Comparison of ENCODE assay signal across 2 cellular contexts in genomic region chr11:3138178-3139085, GRCh38.
TF ChIP-seq lines count a peak whose summit lies in the region.

No MANE protein-coding gene starts in this region.

TF ChIP-seq in HEK293, 187 proteins besides CTCF, POLR2A, EP300 and RAD21:
- TF ChIP-seq GLIS1 (tag by site-specific recombination; IDR thresholded peaks at IDR 0.05) (peak; percentile 36; the same call in 1 of the 2 replicates), ZNF221 (tag by site-specific recombination; IDR thresholded peaks at IDR 0.05; ENCODE audit: borderline replicate concordance) (no peak), ZIC2 (tag by site-specific recombination; IDR thresholded peaks at IDR 0.05) (peak; percentile 94), ZNF174 (tag by site-specific recombination; IDR thresholded peaks at IDR 0.05) (no peak)
TF ChIP-seq in HEK293: peak in this region for 2.

TF ChIP-seq in HepG2, 621 proteins besides CTCF, POLR2A, EP300 and RAD21:
- peak; percentile 71 for TF ChIP-seq MNT (IDR thresholded peaks at IDR 0.05)
- TF ChIP-seq LRRFIP1 (CRISPR knock-in tag; conservative IDR thresholded peaks at IDR 0.05), result no peak
- TF ChIP-seq PATZ1 (CRISPR knock-in tag; IDR thresholded peaks at IDR 0.05), result peak; percentile 25; the same call in 1 of the 2 replicates
